In the genomic region with DNA sequence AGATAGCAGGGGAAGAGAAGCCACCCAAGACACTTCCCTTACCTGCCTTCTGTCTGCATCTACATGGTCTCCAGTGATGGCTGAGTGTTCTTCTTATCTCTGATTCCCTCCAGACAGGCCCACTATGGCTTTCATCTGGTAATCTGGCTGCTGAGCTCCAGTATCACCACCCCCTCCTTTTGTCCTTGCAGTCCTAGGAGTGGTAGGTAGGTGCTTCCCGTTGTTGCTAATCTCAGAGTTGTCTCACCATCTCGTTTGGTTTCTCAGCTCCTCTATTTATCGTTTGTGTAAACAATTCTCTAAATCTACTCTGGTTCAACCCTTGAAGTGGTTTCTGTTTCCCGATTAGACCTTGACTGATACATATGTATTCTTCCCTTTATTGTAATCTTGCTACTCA, we compare ENCODE assay signal across 18 cellular contexts.
"Had no signal": no experiment of that assay in that cellular context is flagged by ENCODE, and none has a peak within 500 bp of the region (broad histone marks: within the 10 kb centered on the region; RNA-seq: fewer than 3 reads in every experiment).

No MANE protein-coding gene starts in this region.

- H3K4me1 ChIP-seq: gastrocnemius medialis, heart left ventricle, pancreas, sigmoid colon, transverse colon had no signal

- H3K27me3 ChIP-seq: cardiac muscle cell, gastrocnemius medialis, heart left ventricle, pancreas, sigmoid colon, transverse colon had no signal

- DNase-seq: activated CD4-positive, alpha-beta memory T cell treated with anti-CD3 and anti-CD28 coated beads for 36 hours; activated CD4-positive, alpha-beta T cell treated with anti-CD3 and anti-CD28 coated beads for 36 hours; activated CD8-positive, alpha-beta memory T cell treated with anti-CD3 and anti-CD28 coated beads, Interleukin-2, amount 10 ng/mL, durations not matched to agents 7 days and 5 days; activated naive CD4-positive, alpha-beta T cell treated with anti-CD3 and anti-CD28 coated beads, Interleukin-2, amount 10 ng/mL, durations not matched to agents 7 days and 5 days; activated T-cell treated with anti-CD3 and anti-CD28 coated beads, Interleukin-2, amount 50 U/mL, for 24 hours; effector CD8-positive, alpha-beta T cell; gastrocnemius medialis; heart left ventricle; naive thymus-derived CD4-positive, alpha-beta T cell; sigmoid colon; stimulated activated CD4-positive, alpha-beta T cell treated with anti-CD3 and anti-CD28 coated beads, Interleukin-12 subunit alpha, Interleukin-12 subunit beta, amount 100 ng/mL, for 4 hours; stimulated activated CD4-positive, alpha-beta T cell treated with anti-CD3 and anti-CD28 coated beads, Interleukin-2, amount 100 ng/mL, for 24 hours; transverse colon; WERI-Rb-1 had no signal

- H3K36me3 ChIP-seq: cardiac muscle cell, gastrocnemius medialis, heart left ventricle, pancreas, sigmoid colon, transverse colon, WERI-Rb-1 had no signal

- H3K27ac ChIP-seq: cardiac muscle cell, gastrocnemius medialis, pancreas, sigmoid colon, WERI-Rb-1 had no signal

- H3K9me3 ChIP-seq: gastrocnemius medialis, pancreas, sigmoid colon, transverse colon had no signal

- H3K4me3 ChIP-seq: cardiac muscle cell, gastrocnemius medialis, heart left ventricle, lung, pancreas, sigmoid colon, transverse colon had no signal

- ATAC-seq: activated CD4-positive, alpha-beta T cell treated with anti-CD3 and anti-CD28 coated beads for 36 hours; activated CD8-positive, alpha-beta memory T cell treated with anti-CD3 and anti-CD28 coated beads, Interleukin-2, amount 10 ng/mL, durations not matched to agents 7 days and 5 days; gastrocnemius medialis; naive thymus-derived CD4-positive, alpha-beta T cell; stimulated activated effector memory CD8-positive, alpha-beta T cell treated with anti-CD3 and anti-CD28 coated beads, Interleukin-12 subunit alpha, Interleukin-12 subunit beta, amount 100 ng/mL, for 72 hours had no signal
